16 cellular contexts compared by ENCODE assay signal in genomic region chr16:57804111-57804837, GRCh38. TPM values are rescaled to one million over a fixed set of nuclear protein-coding genes. Genes with fewer than 3 reads are reported as not detected.
DNase-seq lines count a peak whose midpoint lies in the region; ATAC-seq and TF ChIP-seq lines count a peak whose summit lies in the region.
"Had no signal": no experiment of that assay in that cellular context is flagged by ENCODE, and none has a peak within 500 bp of the region (broad histone marks: within the 10 kb centered on the region; RNA-seq: fewer than 3 reads in every experiment).

No MANE protein-coding gene starts in this region.

- peaks cover 27% of the 10 kb centered on the region for H3K79me2 ChIP-seq in hepatocyte
- H3K79me2 ChIP-seq: parathyroid adenoma had no signal

- ATAC-seq in GM21447 (IDR thresholded peaks at IDR 0.05; ENCODE audit: unreplicated experiment) (no peak), aorta (ENCODE audit: low FRiP score) (no peak)
- ATAC-seq: activated CD8-positive, alpha-beta T cell treated with anti-CD3 and anti-CD28 coated beads, Interleukin-2, amount 10 ng/mL, durations not matched to agents 7 days and 5 days; stimulated activated effector memory CD8-positive, alpha-beta T cell treated with anti-CD3 and anti-CD28 coated beads, Interleukin-12 subunit alpha, Interleukin-12 subunit beta, amount 100 ng/mL, for 72 hours had no signal

- 67% methylated on average over 5 of the region's 5 CpGs for WGBS in hepatocyte (ENCODE audit: low lambda C conversion rate, missing lambda C conversion rate)
- 54 to 79% methylated on average over 5 of the region's 5 CpGs for WGBS in sigmoid colon, 2 donors
- WGBS in aorta, 2 donors, result 48 to 52% methylated on average over 5 of the region's 5 CpGs

- H3K36me3 ChIP-seq in A673 (ENCODE audit: insufficient read depth, low read length, poor library complexity, severe bottlenecking) (no peaks in the 10 kb centered on the region), adipocyte (ENCODE audit: control insufficient read depth, insufficient read depth, low read length, severe bottlenecking) (no peaks in the 10 kb centered on the region), hepatocyte (replicated peaks; ENCODE audit: insufficient read depth, low read depth) (no peaks in the 10 kb centered on the region), sigmoid colon (no peaks in the 10 kb centered on the region), aorta (ENCODE audit: control insufficient read depth in 1 of 2, insufficient read depth in 2 of 2, low read length in 1 of 2) (no peaks in the 10 kb centered on the region)
- H3K36me3 ChIP-seq: colonic mucosa had no signal

- H3K9me3 ChIP-seq in A673 (ENCODE audit: low read depth, low read length, poor library complexity, severe bottlenecking) (no peaks in the 10 kb centered on the region), adipocyte (ENCODE audit: control insufficient read depth, low read length) (no peaks in the 10 kb centered on the region), hepatocyte (ENCODE audit: low read depth) (no peaks in the 10 kb centered on the region), sigmoid colon (no peaks in the 10 kb centered on the region), aorta (ENCODE audit: control insufficient read depth, low read length) (no peaks in the 10 kb centered on the region)
- H3K9me3 ChIP-seq: colonic mucosa had no signal

- H3K27me3 ChIP-seq in A673 (replicated peaks; ENCODE audit: insufficient read depth, low read depth, low read length, poor library complexity) (no peaks in the 10 kb centered on the region), adipocyte (replicated peaks; ENCODE audit: control insufficient read depth, insufficient read depth, low read length) (no peaks in the 10 kb centered on the region), hepatocyte (no peaks in the 10 kb centered on the region), sigmoid colon (no peaks in the 10 kb centered on the region), aorta (ENCODE audit: control insufficient read depth in 1 of 2, insufficient read depth in 2 of 2, low read length in 1 of 2) (no peaks in the 10 kb centered on the region)

- intact Hi-C loops in A673 (cut with micrococcal nuclease; ENCODE audit: unreplicated experiment), result no loop called here
- intact Hi-C loops in sigmoid colon (cut with DNase I), result loop anchor here (5.0 to 10.0 kb wide), 3 partner anchors 67 to 321 kb away; partner anchors contain the start of genes CFAP20, KATNB1, USB1 and ZNF319
- intact Hi-C loops in aorta (cut with DNase I), result loop anchor here in 1 of 2 donors (5.0 kb wide), 3 partner anchors 42 to 198 kb away; partner anchors contain the start of genes KATNB1, USB1 and ZNF319

- H3K9me2 ChIP-seq in hepatocyte (replicated peaks; ENCODE audit: insufficient read depth), result no peaks in the 10 kb centered on the region

- H2AFZ ChIP-seq in hepatocyte, result no peak overlapping the region
- H2AFZ ChIP-seq: parathyroid adenoma had no signal

- POLR2A ChIA-PET in A673 (lab: Charles Lee; ENCODE audit: low non-redundant PET), result interaction anchor here (0.5 to 1.1 kb wide), 3 partner anchors 16 to 32 kb away, joined by 3 read pairs; no protein-coding TSS in a partner anchor

- H3K4me2 ChIP-seq in hepatocyte, result peak overlapping the region; percentile 90

- H3K9ac ChIP-seq in adipocyte (ENCODE audit: low read length), result no peak overlapping the region
- H3K9ac ChIP-seq: parathyroid adenoma had no signal

- H3K4me1 ChIP-seq in A673 (ENCODE audit: insufficient read depth, low read length, poor library complexity, severe bottlenecking) (peaks cover 77% of the 10 kb centered on the region), adipocyte (ENCODE audit: control insufficient read depth, insufficient read depth, low read length) (peaks cover 42% of the 10 kb centered on the region), hepatocyte (ENCODE audit: insufficient read depth) (peaks cover 54% of the 10 kb centered on the region), sigmoid colon (peaks cover 0 to 74% (median 63%) of the 10 kb centered on the region in 4 donors), aorta (ENCODE audit: control insufficient read depth in 1 of 2, insufficient read depth in 2 of 2, low read length in 2 of 2) (no peaks in the 10 kb centered on the region)

- no peaks in the 10 kb centered on the region for H4K20me1 ChIP-seq in hepatocyte (ENCODE audit: insufficient read depth, poor library complexity, severe bottlenecking)

- H3K27ac ChIP-seq in A673 (ENCODE audit: low read depth, low read length, poor library complexity, severe bottlenecking) (peak overlapping the region; percentile 94), hepatocyte (peak overlapping the region; percentile 96), sigmoid colon (peak overlapping the region; percentile 83 to 92 (median 84)), aorta (ENCODE audit: low read depth in 1 of 2, low read length in 2 of 2) (no peak overlapping the region)
- H3K27ac ChIP-seq: parathyroid adenoma had no signal

- BruUV-seq in A673 (replicated peaks; lab: Mats Ljungman, UMichigan), result no TSS peak

- CTCF ChIA-PET in A673 (lab: Charles Lee), result interaction anchor here (0.8 kb wide), 1 partner anchor 59 kb away, joined by 5 read pairs; no protein-coding TSS in a partner anchor

- no peak for TF ChIP-seq EP300 in sigmoid colon (IDR thresholded peaks at IDR 0.05)

- no peak for DNase-seq in A673 (ENCODE audit: low spot score)
- peak; percentile 6 for DNase-seq in adipocyte (ENCODE audit: low read depth)
- DNase-seq in hepatocyte (ENCODE audit: low spot score), result no peak
- DNase-seq in sigmoid colon, result no peak
- no peak for DNase-seq in NK-92 (lab: John Stamatoyannopoulos, UW; ENCODE audit: unreplicated experiment)
- DNase-seq in aorta, result no peak
- no peak for DNase-seq in GM19240 (ENCODE audit: insufficient read length, low spot score)
- DNase-seq: activated CD8-positive, alpha-beta T cell treated with anti-CD3 and anti-CD28 coated beads, Interleukin-2, amount 10 ng/mL, durations not matched to agents 7 days and 5 days; amniotic stem cell; CD4-positive, alpha-beta T cell; colonic mucosa; NCI-H774; SW 1271 had no signal

- no peak for TF ChIP-seq CTCF in A673 (conservative IDR thresholded peaks at IDR 0.05; ENCODE audit: low read depth, low read length)
- TF ChIP-seq CTCF in hepatocyte (IDR thresholded peaks at IDR 0.05; ENCODE audit: poor library complexity), result no peak
- TF ChIP-seq CTCF in sigmoid colon (IDR thresholded peaks at IDR 0.05), result no peak

- no peak overlapping the region for H3K4me3 ChIP-seq in A673 (ENCODE audit: low read depth, low read length, poor library complexity, severe bottlenecking)
- H3K4me3 ChIP-seq in adipocyte (ENCODE audit: low read length), result no peak overlapping the region
- no peak overlapping the region for H3K4me3 ChIP-seq in hepatocyte
- no peak overlapping the region for H3K4me3 ChIP-seq in sigmoid colon
- H3K4me3 ChIP-seq in aorta (ENCODE audit: low read length in 2 of 2), result no peak overlapping the region
- H3K4me3 ChIP-seq: colonic mucosa had no signal

- TF ChIP-seq POLR2A in sigmoid colon (IDR thresholded peaks at IDR 0.05), result no peak

RNA-seq across cellular contexts. Expression of gene KIFC3, which starts 2.0 kb away (rescaled TPM):
- total RNA-seq in A673 (2021) (198 and 201 TPM in 2 replicates), hepatocyte (41.4 and 49.7 TPM in 2 replicates), sigmoid colon (10 to 100 TPM; 10.0 to 31.2 (median 21.6) TPM), aorta (10 to 100 TPM; 69.7 to 80.1 TPM)
- polyA plus RNA-seq in hepatocyte (55.3 and 66.5 TPM in 2 replicates), sigmoid colon (1 to 10 TPM; 2.5 to 7.2 (median 6.4) TPM), aorta (10 to 100 TPM; 27.4 to 61.1 TPM)
- total RNA-seq: CD4-positive, alpha-beta T cell had no signal

Comparison
In these comparisons a context has a peak if more than half of its experiments do, and no peak if none do; other contexts are left out.
1. H3K27ac ChIP-seq: peak in A673 (single experiment), hepatocyte (single experiment) and sigmoid colon (4 of 4); none in aorta (0 of 2).